ENCODE assay signal across 36 cellular contexts in the genomic region with DNA sequence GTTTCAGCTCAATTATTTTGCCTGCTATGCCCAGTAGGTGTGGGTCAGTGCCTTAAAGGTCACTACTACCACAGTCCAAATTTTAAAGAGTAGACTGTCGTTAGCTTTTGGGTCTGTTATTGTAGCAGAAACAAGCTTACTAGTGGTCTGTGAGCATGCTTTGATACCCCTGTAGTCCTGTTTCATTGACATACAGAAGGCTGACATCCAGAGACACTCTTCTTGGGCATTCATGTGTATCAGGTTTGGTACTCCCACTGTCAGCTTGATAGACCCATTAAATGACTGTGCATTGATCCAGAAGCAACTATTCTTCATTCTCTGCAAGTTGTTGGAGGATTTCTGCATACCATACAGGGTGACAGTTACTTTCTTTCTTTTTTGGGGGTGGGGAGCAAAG.
"Had no signal": no experiment of that assay in that cellular context is flagged by ENCODE, and none has a peak within 500 bp of the region (broad histone marks: within the 10 kb centered on the region; RNA-seq: fewer than 3 reads in every experiment).

No MANE protein-coding gene starts in this region.

- H3K9me3 Mint-ChIP-seq: activated B cell treated with CpG ODN at 0.5 μM for 24 hours; activated CD4-positive, alpha-beta memory T cell treated with anti-CD3 and anti-CD28 coated beads, Interleukin-2, amount 10 ng/mL, durations not matched to agents 7 days and 5 days; activated CD4-positive, alpha-beta T cell treated with anti-CD3 and anti-CD28 coated beads, Interleukin-2, amount 10 ng/mL, durations not matched to agents 7 days and 5 days; activated naive CD4-positive, alpha-beta T cell treated with anti-CD3 and anti-CD28 coated beads, Interleukin-2, amount 10 ng/mL, durations not matched to agents 7 days and 5 days; activated naive CD4-positive, alpha-beta T cell treated with anti-CD3 and anti-CD28 coated beads, Interleukin-2, amount 50 U/mL, for 24 hours; activated naive CD8-positive, alpha-beta T cell treated with anti-CD3 and anti-CD28 coated beads, Interleukin-2, amount 10 ng/mL, durations not matched to agents 7 days and 5 days; activated naive CD8-positive, alpha-beta T cell treated with anti-CD3 and anti-CD28 coated beads, Interleukin-2, amount 50 U/mL, for 24 hours; activated T-cell treated with anti-CD3 and anti-CD28 coated beads, Interleukin-2, amount 50 U/mL, for 24 hours; activated T-helper 2 cell treated with anti-CD3 and anti-CD28 coated beads, Interferon-gamma antibody, Interleukin-2, Interleukin-4, amounts not matched to agents 10 μg/mL and 5 μg/mL and 100 μg/mL, durations not matched to agents 14 hours and 24 hours and 36 hours; T-helper 1 cell treated with Interleukin-12 subunit alpha and Interleukin-12 subunit beta and Interleukin-4 antibody, amounts not matched to agents 30 μg/mL and 1 μg/mL, for 36 hours; T-helper 2 cell treated with Interferon-gamma antibody and Interleukin-4, amounts not matched to agents 5 μg/mL and 100 μg/mL, for 36 hours had no signal

- H3K4me1 ChIP-seq: ascending aorta, breast epithelium had no signal

- DNase-seq: activated B cell treated with CpG ODN at 0.5 μM for 24 hours; activated CD4-positive, alpha-beta memory T cell treated with anti-CD3 and anti-CD28 coated beads, Interleukin-2, amount 10 ng/mL, durations not matched to agents 7 days and 5 days; activated CD4-positive, alpha-beta T cell treated with anti-CD3 and anti-CD28 coated beads for 1 hour; activated CD4-positive, alpha-beta T cell treated with anti-CD3 and anti-CD28 coated beads for 36 hours; activated CD4-positive, alpha-beta T cell treated with anti-CD3 and anti-CD28 coated beads for 48 hours; activated CD4-positive, alpha-beta T cell treated with anti-CD3 and anti-CD28 coated beads, Interleukin-2, amount 10 ng/mL, durations not matched to agents 7 days and 5 days; activated CD4-positive, alpha-beta T cell treated with anti-CD3 and anti-CD28 coated beads, Interleukin-2, amount 50 U/mL, for 48 hours; activated CD8-positive, alpha-beta memory T cell treated with anti-CD3 and anti-CD28 coated beads for 24 hours; activated CD8-positive, alpha-beta memory T cell treated with anti-CD3 and anti-CD28 coated beads, Interleukin-2, amount 10 ng/mL, durations not matched to agents 7 days and 5 days; activated CD8-positive, alpha-beta memory T cell treated with anti-CD3 and anti-CD28 coated beads, Interleukin-2, amount 50 U/mL, for 48 hours; activated CD8-positive, alpha-beta T cell treated with anti-CD3 and anti-CD28 coated beads, Interleukin-2, amount 10 ng/mL, durations not matched to agents 7 days and 5 days; activated effector memory CD4-positive, alpha-beta T cell treated with Interleukin-2 at 50 U/mL for 16 hours; activated gamma-delta T cell; activated naive CD4-positive, alpha-beta T cell treated with anti-CD3 and anti-CD28 coated beads, Interleukin-2, amount 10 ng/mL, durations not matched to agents 7 days and 5 days; activated naive CD4-positive, alpha-beta T cell treated with Interleukin-2 at 50 U/mL for 16 hours; activated naive CD8-positive, alpha-beta T cell treated with anti-CD3 and anti-CD28 coated beads, Interleukin-2, amount 10 ng/mL, durations not matched to agents 7 days and 5 days; activated naive CD8-positive, alpha-beta T cell treated with anti-CD3 and anti-CD28 coated beads, Interleukin-2, amount 50 U/mL, for 24 hours; activated T-cell treated with anti-CD3 and anti-CD28 coated beads, Interleukin-2, amount 50 U/mL, for 24 hours; activated T-cell treated with anti-CD3 and anti-CD28 coated beads, Interleukin-2, amount 50 U/mL, for 48 hours; amygdala; anterior cingulate cortex; brain microvascular endothelial cell; central memory CD4-positive, alpha-beta T cell; SW 1271; T-helper 1 cell; T-helper 2 cell; T-helper 9 cell had no signal

- H3K27ac ChIP-seq: ascending aorta, brain microvascular endothelial cell, breast epithelium, VCaP had no signal

- H3K4me1 Mint-ChIP-seq: activated CD8-positive, alpha-beta memory T cell treated with anti-CD3 and anti-CD28 coated beads, Interleukin-2, amount 10 ng/mL, durations not matched to agents 7 days and 5 days; activated naive CD8-positive, alpha-beta T cell treated with anti-CD3 and anti-CD28 coated beads, Interleukin-2, amount 10 ng/mL, durations not matched to agents 7 days and 5 days had no signal

- H3K27me3 ChIP-seq: ascending aorta, brain microvascular endothelial cell, breast epithelium had no signal

- H3K27me3 Mint-ChIP-seq: activated B cell treated with CpG ODN at 0.5 μM for 24 hours; activated CD4-positive, alpha-beta memory T cell treated with anti-CD3 and anti-CD28 coated beads, Interleukin-2, amount 10 ng/mL, durations not matched to agents 7 days and 5 days; activated CD8-positive, alpha-beta memory T cell treated with anti-CD3 and anti-CD28 coated beads, Interleukin-2, amount 10 ng/mL, durations not matched to agents 7 days and 5 days; activated naive CD4-positive, alpha-beta T cell treated with anti-CD3 and anti-CD28 coated beads, Interleukin-2, amount 10 ng/mL, durations not matched to agents 7 days and 5 days; activated naive CD8-positive, alpha-beta T cell had no signal

- H3K9me3 ChIP-seq: ascending aorta, breast epithelium had no signal

- ATAC-seq: activated CD4-positive, alpha-beta T cell treated with anti-CD3 and anti-CD28 coated beads for 36 hours; activated CD4-positive, CD25-positive, alpha-beta regulatory T cell treated with anti-CD3 and anti-CD28 coated beads, Interleukin-2, amount 50 U/mL, for 24 hours; activated CD8-positive, alpha-beta memory T cell treated with anti-CD3 and anti-CD28 coated beads, Interleukin-2, amount 10 ng/mL, durations not matched to agents 7 days and 5 days; activated CD8-positive, alpha-beta T cell treated with anti-CD3 and anti-CD28 coated beads, Interleukin-2, amount 10 ng/mL, durations not matched to agents 7 days and 5 days; activated naive CD8-positive, alpha-beta T cell treated with anti-CD3 and anti-CD28 coated beads, Interleukin-2, amount 50 U/mL, for 24 hours had no signal

- H3K36me3 ChIP-seq: ascending aorta, brain microvascular endothelial cell, breast epithelium had no signal

- H3K4me3 Mint-ChIP-seq: activated B cell treated with CpG ODN at 0.5 μM for 24 hours; activated CD4-positive, alpha-beta memory T cell treated with anti-CD3 and anti-CD28 coated beads, Interleukin-2, amount 10 ng/mL, durations not matched to agents 7 days and 5 days; activated CD4-positive, alpha-beta T cell treated with anti-CD3 and anti-CD28 coated beads for 36 hours; activated CD4-positive, alpha-beta T cell treated with anti-CD3 and anti-CD28 coated beads, Interleukin-2, amount 10 ng/mL, durations not matched to agents 7 days and 5 days; activated CD8-positive, alpha-beta memory T cell treated with anti-CD3 and anti-CD28 coated beads, Interleukin-2, amount 10 ng/mL, durations not matched to agents 7 days and 5 days; activated CD8-positive, alpha-beta T cell treated with anti-CD3 and anti-CD28 coated beads, Interleukin-2, amount 10 ng/mL, durations not matched to agents 7 days and 5 days; activated naive CD4-positive, alpha-beta T cell treated with anti-CD3 and anti-CD28 coated beads, Interleukin-2, amount 10 ng/mL, durations not matched to agents 7 days and 5 days; activated naive CD4-positive, alpha-beta T cell treated with anti-CD3 and anti-CD28 coated beads, Interleukin-2, amount 50 U/mL, for 24 hours; activated naive CD8-positive, alpha-beta T cell; activated naive CD8-positive, alpha-beta T cell treated with anti-CD3 and anti-CD28 coated beads, Interleukin-2, amount 10 ng/mL, durations not matched to agents 7 days and 5 days; activated naive CD8-positive, alpha-beta T cell treated with anti-CD3 and anti-CD28 coated beads, Interleukin-2, amount 50 U/mL, for 24 hours; activated T-cell treated with anti-CD3 and anti-CD28 coated beads, Interleukin-2, amount 50 U/mL, for 24 hours; T-helper 1 cell treated with Interleukin-12 subunit alpha and Interleukin-12 subunit beta and Interleukin-4 antibody, amounts not matched to agents 30 μg/mL and 1 μg/mL, for 36 hours; T-helper 2 cell treated with Interferon-gamma antibody and Interleukin-4, amounts not matched to agents 5 μg/mL and 100 μg/mL, for 36 hours had no signal

- H3K36me3 Mint-ChIP-seq: activated CD8-positive, alpha-beta memory T cell treated with anti-CD3 and anti-CD28 coated beads, Interleukin-2, amount 10 ng/mL, durations not matched to agents 7 days and 5 days; activated naive CD4-positive, alpha-beta T cell treated with anti-CD3 and anti-CD28 coated beads, Interleukin-2, amount 10 ng/mL, durations not matched to agents 7 days and 5 days; activated naive CD4-positive, alpha-beta T cell treated with anti-CD3 and anti-CD28 coated beads, Interleukin-2, amount 50 U/mL, for 24 hours; activated naive CD8-positive, alpha-beta T cell; activated naive CD8-positive, alpha-beta T cell treated with anti-CD3 and anti-CD28 coated beads, Interleukin-2, amount 10 ng/mL, durations not matched to agents 7 days and 5 days had no signal

- H3K4me3 ChIP-seq: ascending aorta, breast epithelium had no signal

- H3K27ac Mint-ChIP-seq: activated B cell treated with CpG ODN at 0.5 μM for 24 hours; activated CD4-positive, alpha-beta memory T cell treated with anti-CD3 and anti-CD28 coated beads, Interleukin-2, amount 10 ng/mL, durations not matched to agents 7 days and 5 days; activated CD4-positive, alpha-beta T cell treated with anti-CD3 and anti-CD28 coated beads for 36 hours; activated CD4-positive, alpha-beta T cell treated with anti-CD3 and anti-CD28 coated beads, Interleukin-2, amount 10 ng/mL, durations not matched to agents 7 days and 5 days; activated CD8-positive, alpha-beta memory T cell treated with anti-CD3 and anti-CD28 coated beads, Interleukin-2, amount 10 ng/mL, durations not matched to agents 7 days and 5 days; activated CD8-positive, alpha-beta T cell treated with anti-CD3 and anti-CD28 coated beads, Interleukin-2, amount 10 ng/mL, durations not matched to agents 7 days and 5 days; activated naive CD4-positive, alpha-beta T cell treated with anti-CD3 and anti-CD28 coated beads, Interleukin-2, amount 10 ng/mL, durations not matched to agents 7 days and 5 days; activated naive CD4-positive, alpha-beta T cell treated with anti-CD3 and anti-CD28 coated beads, Interleukin-2, amount 50 U/mL, for 24 hours; activated naive CD8-positive, alpha-beta T cell; activated naive CD8-positive, alpha-beta T cell treated with anti-CD3 and anti-CD28 coated beads, Interleukin-2, amount 10 ng/mL, durations not matched to agents 7 days and 5 days; activated naive CD8-positive, alpha-beta T cell treated with anti-CD3 and anti-CD28 coated beads, Interleukin-2, amount 50 U/mL, for 24 hours; activated T-cell treated with anti-CD3 and anti-CD28 coated beads, Interleukin-2, amount 50 U/mL, for 24 hours; activated T-helper 2 cell treated with anti-CD3 and anti-CD28 coated beads, Interferon-gamma antibody, Interleukin-2, Interleukin-4, amounts not matched to agents 10 μg/mL and 5 μg/mL and 100 μg/mL, durations not matched to agents 14 hours and 24 hours and 36 hours; T-helper 1 cell treated with Interleukin-12 subunit alpha and Interleukin-12 subunit beta and Interleukin-4 antibody, amounts not matched to agents 30 μg/mL and 1 μg/mL, for 36 hours; T-helper 2 cell treated with Interferon-gamma antibody and Interleukin-4, amounts not matched to agents 5 μg/mL and 100 μg/mL, for 36 hours had no signal
